ENCODE assay signal across 20 cellular contexts in genomic region chr12:27868165-27868564, GRCh38.
DNase-seq lines count a peak whose midpoint lies in the region; ATAC-seq and TF ChIP-seq lines count a peak whose summit lies in the region.
"Had no signal": no experiment of that assay in that cellular context is flagged by ENCODE, and none has a peak within 500 bp of the region (broad histone marks: within the 10 kb centered on the region; RNA-seq: fewer than 3 reads in every experiment).

No MANE protein-coding gene starts in this region.

- no peak overlapping the region for H3K27ac ChIP-seq in transverse colon
- no peak overlapping the region for H3K27ac ChIP-seq in tibial nerve
- H3K27ac ChIP-seq: hepatocyte, left lung, testis had no signal

- TF ChIP-seq POLR2A in transverse colon (IDR thresholded peaks at IDR 0.05), result no peak
- no peak for TF ChIP-seq POLR2A in tibial nerve (IDR thresholded peaks at IDR 0.05)

- H3K36me3 ChIP-seq in transverse colon (no peaks in the 10 kb centered on the region), tibial nerve (no peaks in the 10 kb centered on the region)
- H3K36me3 ChIP-seq: left lung had no signal

- H3K4me3 ChIP-seq in fibroblast of villous mesenchyme (ENCODE audit: low read depth, low read length), result no peak overlapping the region
- no peak overlapping the region for H3K4me3 ChIP-seq in transverse colon
- H3K4me3 ChIP-seq in tibial nerve, result no peak overlapping the region
- H3K4me3 ChIP-seq: hepatocyte, left lung, testis had no signal

- DNase-seq in HCEC 1CT (peak; percentile 85), amniotic stem cell (lab: John Stamatoyannopoulos, UW) (peak; percentile 71), fibroblast of villous mesenchyme (ENCODE audit: low read depth) (peak; percentile 89), midbrain (lab: John Stamatoyannopoulos, UW) (no peak), transverse colon (no peak), tibial nerve (ENCODE audit: low spot score in 2 of 2) (no peak)
- DNase-seq: activated CD4-positive, alpha-beta memory T cell treated with anti-CD3 and anti-CD28 coated beads for 36 hours; CD8-positive, alpha-beta memory T cell; endodermal cell; GOT3; KG1; left lung; natural killer cell; NCI-H1436 treated with DMSO at 0.1 percent for 48 hours; NCI-H345; retina; stimulated activated CD4-positive, alpha-beta T cell treated with anti-CD3 and anti-CD28 coated beads, Interleukin-1b, Interleukin-23, amount 100 ng/mL, for 48 hours; testis had no signal

- TF ChIP-seq EP300 in transverse colon (IDR thresholded peaks at IDR 0.05; ENCODE audit: low read depth), result no peak
- TF ChIP-seq EP300 in tibial nerve (IDR thresholded peaks at IDR 0.05), result no peak

- in situ Hi-C loops in transverse colon (cut with MboI; ENCODE audit: low pct_ligation_motif_present in 1 of 4, low pct_unique_long_range_greater_than_20kb in 1 of 4, low sequenced_read_pairs in 3 of 4), result no loop called here

- H3K9me3 ChIP-seq in transverse colon (no peaks in the 10 kb centered on the region), tibial nerve (no peaks in the 10 kb centered on the region)
- H3K9me3 ChIP-seq: left lung, testis had no signal

- no peaks in the 10 kb centered on the region for H3K27me3 ChIP-seq in transverse colon
- H3K27me3 ChIP-seq in tibial nerve, result no peaks in the 10 kb centered on the region
- H3K27me3 ChIP-seq: hepatocyte, left lung, testis had no signal

- TF ChIP-seq CTCF in fibroblast of villous mesenchyme (IDR thresholded peaks at IDR 0.05; ENCODE audit: insufficient read depth, low read depth, low read length) (no peak), transverse colon (IDR thresholded peaks at IDR 0.05) (no peak), tibial nerve (IDR thresholded peaks at IDR 0.05) (no peak)

- intact Hi-C loops in transverse colon (cut with DNase I; ENCODE audit: low total_unique reads), result no loop called here

- WGBS in transverse colon (ENCODE audit: low coverage in 1 of 2), 2 donors, result 89 to 100% methylated on average over 1 of the region's 1 CpG
- 88 to 95% methylated on average over 1 of the region's 1 CpG for WGBS in tibial nerve, 2 donors

- no peaks in the 10 kb centered on the region for H3K4me1 ChIP-seq in transverse colon
- peaks cover 0 to 4% (median 2%) of the 10 kb centered on the region in 4 donors for H3K4me1 ChIP-seq in tibial nerve
- H3K4me1 ChIP-seq: left lung, testis had no signal

- ATAC-seq in GM21423 (IDR thresholded peaks at IDR 0.05; ENCODE audit: unreplicated experiment), result no peak
- ATAC-seq: left lung, natural killer cell had no signal

Comparison
In these comparisons a context has a peak if more than half of its experiments do, and no peak if none do; other contexts are left out.
1. DNase-seq: peak in HCEC 1CT (single experiment), amniotic stem cell (single experiment) and fibroblast of villous mesenchyme (single experiment); none in midbrain (single experiment), transverse colon (single experiment) and tibial nerve (0 of 2).